Comparison of ENCODE assay signal across 24 cellular contexts in genomic region chr17:64950871-64951270, GRCh38.
"Had no signal": no experiment of that assay in that cellular context is flagged by ENCODE, and none has a peak within 500 bp of the region (broad histone marks: within the 10 kb centered on the region; RNA-seq: fewer than 3 reads in every experiment).

No MANE protein-coding gene starts in this region.

- H3K4me3 Mint-ChIP-seq: activated naive CD8-positive, alpha-beta T cell treated with anti-CD3 and anti-CD28 coated beads for 36 hours; activated T-cell treated with anti-CD3 and anti-CD28 coated beads, Interleukin-2, amount 50 U/mL, for 4 hours; central memory CD8-positive, alpha-beta T cell; endodermal cell; naive B cell; stimulated activated memory B cell treated with anti-CD40 and anti-IgM and Interleukin-4, amounts not matched to agents 10 μg/mL and 1 μg/mL and 100 μg/mL, for 72 hours had no signal

- H3K4me1 ChIP-seq: breast epithelium, lower lobe of right lung, right lobe of liver, stomach, uterus had no signal

- H3K27me3 Mint-ChIP-seq: activated naive CD8-positive, alpha-beta T cell treated with anti-CD3 and anti-CD28 coated beads for 36 hours; central memory CD8-positive, alpha-beta T cell; naive B cell; stimulated activated memory B cell treated with anti-CD40 and anti-IgM and Interleukin-4, amounts not matched to agents 10 μg/mL and 1 μg/mL and 100 μg/mL, for 72 hours had no signal

- DNase-seq: activated CD4-positive, alpha-beta T cell treated with anti-CD3 and anti-CD28 coated beads for 1 hour; activated CD8-positive, alpha-beta memory T cell treated with anti-CD3 and anti-CD28 coated beads for 24 hours; activated CD8-positive, alpha-beta memory T cell treated with anti-CD3 and anti-CD28 coated beads, Interleukin-2, amount 50 U/mL, for 4 hours; activated naive CD4-positive, alpha-beta T cell treated with Interleukin-2 at 50 U/mL for 16 hours; activated naive CD8-positive, alpha-beta T cell treated with anti-CD3 and anti-CD28 coated beads for 36 hours; activated T-cell treated with anti-CD3 and anti-CD28 coated beads, Interleukin-2, amount 50 U/mL, for 4 hours; endodermal cell; hypothalamus; kidney; lower lobe of right lung; naive B cell; nucleus accumbens; right lobe of liver; small intestine; stimulated activated CD4-positive, alpha-beta T cell treated with anti-CD3 and anti-CD28 coated beads, Interleukin-2, amount 100 ng/mL, for 24 hours; stomach; T-helper 1 cell; trophoblast cell; uterus had no signal

- H3K9me3 Mint-ChIP-seq: activated naive CD8-positive, alpha-beta T cell treated with anti-CD3 and anti-CD28 coated beads for 36 hours; activated T-cell treated with anti-CD3 and anti-CD28 coated beads, Interleukin-2, amount 50 U/mL, for 4 hours; activated T-helper 2 cell treated with anti-CD3 and anti-CD28 coated beads, Interferon-gamma antibody, Interleukin-2, Interleukin-4, amounts not matched to agents 10 μg/mL and 5 μg/mL and 100 μg/mL, durations not matched to agents 14 hours and 24 hours and 36 hours; central memory CD8-positive, alpha-beta T cell; endodermal cell; naive B cell; stimulated activated memory B cell treated with anti-CD40 and anti-IgM and Interleukin-4, amounts not matched to agents 10 μg/mL and 1 μg/mL and 100 μg/mL, for 72 hours had no signal

- H3K4me3 ChIP-seq: breast epithelium, coronary artery, lower lobe of right lung, right lobe of liver, stomach, uterus had no signal

- H3K27me3 ChIP-seq: breast epithelium, right lobe of liver, stomach, uterus had no signal

- H3K36me3 ChIP-seq: breast epithelium, lower lobe of right lung, right lobe of liver, stomach, uterus had no signal

- H3K27ac Mint-ChIP-seq: activated naive CD8-positive, alpha-beta T cell treated with anti-CD3 and anti-CD28 coated beads for 36 hours; activated T-helper 2 cell treated with anti-CD3 and anti-CD28 coated beads, Interferon-gamma antibody, Interleukin-2, Interleukin-4, amounts not matched to agents 10 μg/mL and 5 μg/mL and 100 μg/mL, durations not matched to agents 14 hours and 24 hours and 36 hours; endodermal cell; naive B cell; stimulated activated memory B cell treated with anti-CD40 and anti-IgM and Interleukin-4, amounts not matched to agents 10 μg/mL and 1 μg/mL and 100 μg/mL, for 72 hours had no signal

- H3K36me3 Mint-ChIP-seq: activated naive CD8-positive, alpha-beta T cell treated with anti-CD3 and anti-CD28 coated beads for 36 hours; naive B cell; stimulated activated memory B cell treated with anti-CD40 and anti-IgM and Interleukin-4, amounts not matched to agents 10 μg/mL and 1 μg/mL and 100 μg/mL, for 72 hours had no signal

- H3K4me1 Mint-ChIP-seq: central memory CD8-positive, alpha-beta T cell; endodermal cell; naive B cell had no signal

- H3K9me3 ChIP-seq: breast epithelium, lower lobe of right lung, right lobe of liver, stomach, uterus had no signal

- H3K27ac ChIP-seq: breast epithelium, coronary artery, lower lobe of right lung, right lobe of liver, stomach, uterus had no signal
